In genomic region chr9:36903541-36904435, GRCh38 we compare ENCODE assay signal across 8 cellular contexts.
DNase-seq lines count a peak whose midpoint lies in the region; ATAC-seq and TF ChIP-seq lines count a peak whose summit lies in the region.

No MANE protein-coding gene starts in this region.

- in situ Hi-C loops in GM23248 (cut with MboI): no loop called here
- in situ Hi-C loops in Panc1 (cut with HindIII; ENCODE audit: low pct_unique_long_range_greater_than_20kb, low sequenced_read_pairs): no loop called here

- H3K9me3 ChIP-seq in GM23248 (ENCODE audit: low read depth) (no peaks in the 10 kb centered on the region), Panc1 (ENCODE audit: control insufficient read depth, insufficient read depth, low read depth, low read length) (no peaks in the 10 kb centered on the region)

- no peaks in the 10 kb centered on the region for H3K79me2 ChIP-seq in GM23248 (ENCODE audit: insufficient read depth)

- CTCF ChIA-PET in Panc1 (lab: Charles Lee): no interaction called here

- no peak overlapping the region for H3K4me2 ChIP-seq in GM23248 (ENCODE audit: unreplicated experiment)

- H3K36me3 ChIP-seq in GM23248 (ENCODE audit: low read depth): no peaks in the 10 kb centered on the region
- no peaks in the 10 kb centered on the region for H3K36me3 ChIP-seq in Panc1 (ENCODE audit: control insufficient read depth, insufficient read depth, low read length)

- no peaks in the 10 kb centered on the region for H3K9me2 ChIP-seq in GM23248 (ENCODE audit: insufficient read depth)

- no peak for TF ChIP-seq CTCF in Panc1 (IDR thresholded peaks at IDR 0.05)
- no peak for TF ChIP-seq CTCF in fibroblast of pulmonary artery (IDR thresholded peaks at IDR 0.05; ENCODE audit: low read length, missing control alignments)

- peak; percentile 84 for ATAC-seq in Panc1
- ATAC-seq in HG03097 (IDR thresholded peaks at IDR 0.05; ENCODE audit: low FRiP score, unreplicated experiment): no peak
- no peak for ATAC-seq in GM21515 (IDR thresholded peaks at IDR 0.05; ENCODE audit: unreplicated experiment)
- ATAC-seq in GM21737 (IDR thresholded peaks at IDR 0.05; ENCODE audit: unreplicated experiment): no peak

- H3F3A ChIP-seq in GM23248 (ENCODE audit: insufficient read depth): no peaks in the 10 kb centered on the region

- H3K4me1 ChIP-seq in GM23248 (ENCODE audit: insufficient read depth) (no peaks in the 10 kb centered on the region), Panc1 (ENCODE audit: control insufficient read depth, insufficient read depth, low read length) (peaks cover 11% of the 10 kb centered on the region)

- H3K9ac ChIP-seq in GM23248: no peak overlapping the region

- H2AFZ ChIP-seq in GM23248: no peak overlapping the region

- POLR2A ChIA-PET in Panc1 (lab: Charles Lee): interaction anchor here (0.5 kb wide), 1 partner anchor 359 kb away, joined by 3 read pairs; no protein-coding TSS in a partner anchor

- H4K20me1 ChIP-seq in GM23248 (ENCODE audit: insufficient read depth): no peaks in the 10 kb centered on the region

- peak; percentile 96 for DNase-seq in Daoy (ENCODE audit: low read depth)
- peak; percentile 40 for DNase-seq in GM23248
- DNase-seq in Panc1 (ENCODE audit: low read depth, low spot score): no peak
- DNase-seq in fibroblast of pulmonary artery (ENCODE audit: low read depth): peak; percentile 87
- no peak for DNase-seq in HuH-7 (ENCODE audit: low spot score)

- H3K27me3 ChIP-seq in GM23248 (replicated peaks; ENCODE audit: insufficient read depth) (peaks cover 49% of the 10 kb centered on the region), Panc1 (ENCODE audit: control insufficient read depth, insufficient read depth, low read length) (0 out of 2 replicates have a peak, but pooled peaks cover 2% of the 10 kb centered on the region)

- 29 to 31% methylated on average over 4 of the region's 4 CpGs for WGBS in GM23248 (ENCODE audit: low coverage in 1 of 2, low lambda C conversion rate in 2 of 2, missing lambda C conversion rate in 2 of 2), 2 experiments

- H3K27ac ChIP-seq in GM23248 (no peak overlapping the region), Panc1 (ENCODE audit: low read length) (no peak overlapping the region)

- H3K4me3 ChIP-seq in GM23248 (no peak overlapping the region), Panc1 (ENCODE audit: low read depth in 2 of 2, low read length in 2 of 2) (no peak overlapping the region), fibroblast of pulmonary artery (replicated peaks; ENCODE audit: low read depth, low read length) (no peak overlapping the region)

- intact Hi-C loops in Panc1 (cut with micrococcal nuclease; ENCODE audit: unreplicated experiment): no loop called here

- BruUV-seq in Panc1 (replicated peaks; lab: Mats Ljungman, UMichigan): no TSS peak

Comparison
In these comparisons a context has a peak if more than half of its experiments do, and no peak if none do; other contexts are left out.
1. DNase-seq: peak in Daoy (single experiment), GM23248 (single experiment) and fibroblast of pulmonary artery (single experiment); none in Panc1 (single experiment) and HuH-7 (single experiment).